In genomic region chr11:830295-831131, GRCh38 we compare ENCODE assay signal across 8 cellular contexts. TPM values are rescaled to one million over a fixed set of nuclear protein-coding genes. Genes with fewer than 3 reads are reported as not detected.
DNase-seq lines count a peak whose midpoint lies in the region; ATAC-seq, FAIRE-seq and TF ChIP-seq lines count a peak whose summit lies in the region.

No MANE protein-coding gene starts in this region.

- no peak for ATAC-seq in HG02970 (IDR thresholded peaks at IDR 0.05; ENCODE audit: low FRiP score, unreplicated experiment)

- DNase-seq in CD4-positive, alpha-beta memory T cell: peak in 4 of 5 donors; percentile 26 to 61 (median 38)
- DNase-seq in NOMO-1 (lab: John Stamatoyannopoulos, UW; ENCODE audit: unreplicated experiment in 2 of 2) (peak; percentile 64 to 72), glomerular visceral epithelial cell (ENCODE audit: extremely low spot score) (peak; percentile 61), ovary (peak; percentile 73 to 86 (median 77)), H54 (ENCODE audit: insufficient read length, low spot score) (no peak)
- DNase-seq in activated gamma-delta T cell treated with anti-CD3 and anti-CD28 coated beads, Interleukin-2, amount 50 U/mL, for 16 hours (ENCODE audit: low read depth): peak; percentile 50

- peaks cover 9 to 19% of the 10 kb centered on the region in 2 donors for H3K27me3 Mint-ChIP-seq in CD4-positive, alpha-beta memory T cell

- TF ChIP-seq POLR2A in ovary (IDR thresholded peaks at IDR 0.05) (no peak), H54 (IDR thresholded peaks at IDR 0.05; ENCODE audit: low read depth, low read length) (no peak)

- no peak for TF ChIP-seq EP300 in ovary (IDR thresholded peaks at IDR 0.05)

- TF ChIP-seq CTCF in HEK293 (tag by site-specific recombination; IDR thresholded peaks at IDR 0.05): no peak
- TF ChIP-seq CTCF in ovary (IDR thresholded peaks at IDR 0.05): no peak

- no peaks in the 10 kb centered on the region for H3K9me3 Mint-ChIP-seq in CD4-positive, alpha-beta memory T cell

- no peak for FAIRE-seq in H54 (lab: Jason Lieb, UNC)

- CTCF ChIA-PET in CD4-positive, alpha-beta memory T cell (lab: Charles Lee; ENCODE audit: partially characterized antibody): no interaction called here
- CTCF ChIA-PET in HEK293 (lab: Yijun Ruan, JAX): no interaction called here

- H3K9me3 ChIP-seq in CD4-positive, alpha-beta memory T cell (ENCODE audit: control insufficient read depth in 1 of 2, low read length in 2 of 2): no peaks in the 10 kb centered on the region
- H3K9me3 ChIP-seq in HEK293 (ENCODE audit: control insufficient read depth, insufficient read depth, low read depth, low read length) (no peaks in the 10 kb centered on the region), ovary (no peaks in the 10 kb centered on the region)

- H3K36me3 Mint-ChIP-seq in CD4-positive, alpha-beta memory T cell: no peaks in the 10 kb centered on the region

- intact Hi-C loops in CD4-positive, alpha-beta memory T cell (cut with micrococcal nuclease): no loop called here
- intact Hi-C loops in ovary (cut with DNase I): no loop called here

- WGBS in ovary, 3 donors: 2 to 9% (median 4%) methylated on average over 50 to 78 of the region's 78 CpGs

- peaks cover 5 to 45% (median 24%) of the 10 kb centered on the region in 4 donors for H3K4me1 Mint-ChIP-seq in CD4-positive, alpha-beta memory T cell

- peak overlapping the region in 7 of 8 donors; percentile 28 to 66 (median 57) for H3K4me3 Mint-ChIP-seq in CD4-positive, alpha-beta memory T cell

- H3K27ac ChIP-seq in CD4-positive, alpha-beta memory T cell (ENCODE audit: low read depth, low read length): no peak overlapping the region
- H3K27ac ChIP-seq in HEK293 (ENCODE audit: extremely low read depth, low read depth, low read length): no peak overlapping the region
- H3K27ac ChIP-seq in ovary: no peak overlapping the region

- H3K4me1 ChIP-seq in CD4-positive, alpha-beta memory T cell (ENCODE audit: insufficient read depth, low read length): peaks cover 63% of the 10 kb centered on the region
- H3K4me1 ChIP-seq in HEK293 (ENCODE audit: control insufficient read depth, insufficient read depth, low read length) (no peaks in the 10 kb centered on the region; the same call in 1 of the 2 replicates), ovary (ENCODE audit: insufficient read depth) (peaks cover 23% of the 10 kb centered on the region)

- no peaks in the 10 kb centered on the region for H3K36me3 ChIP-seq in CD4-positive, alpha-beta memory T cell (ENCODE audit: insufficient read depth, low read length)
- H3K36me3 ChIP-seq in HEK293 (ENCODE audit: control insufficient read depth in 2 of 2, insufficient read depth in 1 of 2, low read length in 2 of 2) (peaks cover 0 to 16% of the 10 kb centered on the region in 2 experiments; a peak in 1 of 3 replicates), ovary (no peaks in the 10 kb centered on the region)

- POLR2A ChIA-PET in CD4-positive, alpha-beta memory T cell (lab: Charles Lee; ENCODE audit: partially characterized antibody): interaction anchor here (1.0 to 7.2 kb wide), 5 partner anchors 10 to 25 kb away, joined by 3 to 101 read pairs (median 12); partner anchors contain the start of genes PIDD1, PNPLA2, POLR2L and RPLP2
- POLR2A ChIA-PET in HEK293 (lab: Yijun Ruan, JAX): interaction anchor here (0.7 to 15.0 kb wide), 6 partner anchors 8 to 27 kb away, joined by 3 to 202 read pairs (median 4); partner anchors contain the start of genes PNPLA2, POLR2L and TSPAN4

- peak overlapping the region in 1 of 2 donors; percentile 35 for H3K4me3 ChIP-seq in CD4-positive, alpha-beta memory T cell (ENCODE audit: low read length in 2 of 2)
- no peak overlapping the region for H3K4me3 ChIP-seq in HEK293 (ENCODE audit: low read depth, low read length)
- H3K4me3 ChIP-seq in ovary: no peak overlapping the region

- H3K27me3 ChIP-seq in CD4-positive, alpha-beta memory T cell (ENCODE audit: insufficient read depth, low read length): peaks cover 3% of the 10 kb centered on the region
- no peaks in the 10 kb centered on the region for H3K27me3 ChIP-seq in ovary

- no peak overlapping the region for H3K27ac Mint-ChIP-seq in CD4-positive, alpha-beta memory T cell

TF ChIP-seq in HEK293, 187 proteins besides CTCF, POLR2A, EP300 and RAD21:
- TF ChIP-seq SP2 (tag by site-specific recombination; IDR thresholded peaks at IDR 0.05): 0 out of 2 replicates have a peak, but pooled peaks have one; percentile 12
- no peak for TF ChIP-seq ZNF112 (tag by site-specific recombination; IDR thresholded peaks at IDR 0.05)
- TF ChIP-seq KLF9 (tag by site-specific recombination; IDR thresholded peaks at IDR 0.05; ENCODE audit: low read depth): no peak
- no peak for TF ChIP-seq ZNF514 (tag by site-specific recombination; IDR thresholded peaks at IDR 0.05)
- TF ChIP-seq ZNF214 (tag by site-specific recombination; IDR thresholded peaks at IDR 0.05; ENCODE audit: borderline replicate concordance): no peak
- no peak for TF ChIP-seq ZNF239 (tag by site-specific recombination; IDR thresholded peaks at IDR 0.05)

RNA-seq across cellular contexts. Expression of gene CD151, which starts 2.2 kb away (rescaled TPM):
- total RNA-seq in CD4-positive, alpha-beta memory T cell: 10 to 100 TPM; 20.7 to 23.4 TPM
- polyA plus RNA-seq in CD4-positive, alpha-beta memory T cell: 10 to 100 TPM in 1 of 2 donors, 1 to 10 TPM in 1; 9.7 to 24.8 TPM
- total RNA-seq in ovary: 100 to 1,000 TPM in 6 of 7 donors, 10 to 100 TPM in 1; 32.9 to 243 (median 176) TPM
- polyA plus RNA-seq in ovary: 100 to 1,000 TPM in 1 of 2 donors, 10 to 100 TPM in 1; 46.3 to 168 TPM

RNA-seq across cellular contexts. Expression of gene CRACR2B, which starts 2.8 kb away (rescaled TPM):
- total RNA-seq in CD4-positive, alpha-beta memory T cell: under 1 TPM in 1 of 2 experiments, not detected in 1; 0.55 TPM
- polyA plus RNA-seq in CD4-positive, alpha-beta memory T cell: not detected
- total RNA-seq in ovary: 1 to 10 TPM; 1.2 to 6.5 (median 3.9) TPM
- 1 to 10 TPM in 1 of 2 donors, under 1 TPM in 1; 0.18 to 5.0 TPM for polyA plus RNA-seq in ovary

RNA-seq across cellular contexts. Expression of gene PNPLA2, which starts 11.8 kb away (rescaled TPM):
- total RNA-seq in CD4-positive, alpha-beta memory T cell: 100 to 1,000 TPM; 200 to 201 TPM
- 10 to 100 TPM; 12.2 to 35.2 TPM for polyA plus RNA-seq in CD4-positive, alpha-beta memory T cell
- total RNA-seq in ovary: 10 to 100 TPM; 33.0 to 98.2 (median 83.0) TPM
- polyA plus RNA-seq in ovary: 10 to 100 TPM; 12.9 to 91.5 TPM

RNA-seq across cellular contexts. Expression of gene POLR2L, which starts 11.8 kb away (rescaled TPM):
- total RNA-seq in CD4-positive, alpha-beta memory T cell: 10 to 100 TPM; 55.8 to 56.2 TPM
- polyA plus RNA-seq in CD4-positive, alpha-beta memory T cell: 100 to 1,000 TPM in 1 of 2 donors, 10 to 100 TPM in 1; 83.7 to 108 TPM
- 10 to 100 TPM; 26.8 to 89.3 (median 62.7) TPM for total RNA-seq in ovary
- 10 to 100 TPM in 1 of 2 donors, 1 to 10 TPM in 1; 4.9 to 67.3 TPM for polyA plus RNA-seq in ovary

RNA-seq across cellular contexts. Expression of gene TSPAN4, which starts 12.1 kb away (rescaled TPM):
- 1 to 10 TPM; 5.3 to 5.8 TPM for total RNA-seq in CD4-positive, alpha-beta memory T cell
- polyA plus RNA-seq in CD4-positive, alpha-beta memory T cell: 1 to 10 TPM; 1.8 to 3.5 TPM
- total RNA-seq in ovary: 100 to 1,000 TPM in 1 of 7 donors, 10 to 100 TPM in 6; 66.6 to 109 (median 89.7) TPM
- polyA plus RNA-seq in ovary: 100 to 1,000 TPM in 1 of 2 donors, 1 to 10 TPM in 1; 6.4 to 124 TPM
